In genomic region chr17:78341559-78342437, GRCh38 we compare ENCODE assay signal across 8 cellular contexts. TPM values are rescaled to one million over a fixed set of nuclear protein-coding genes. Genes with fewer than 3 reads are reported as not detected.
DNase-seq lines count a peak whose midpoint lies in the region; ATAC-seq, FAIRE-seq and TF ChIP-seq lines count a peak whose summit lies in the region.

No MANE protein-coding gene starts in this region.

- peak overlapping the region; percentile 25 for H3K4me3 ChIP-seq in AG04449 (ENCODE audit: low read depth, low read length)

- no peak overlapping the region for H3K27ac Mint-ChIP-seq in activated T-helper 17 cell treated with anti-CD3 and anti-CD28 coated beads, Interleukin-2, amount 50 U/mL, for 72 hours
- H3K27ac Mint-ChIP-seq in naive thymus-derived CD8-positive, alpha-beta T cell = peak overlapping the region in 3 of 10 donors; percentile 11 to 75 (median 65)
- no peak overlapping the region for H3K27ac Mint-ChIP-seq in activated T-helper 2 cell treated with anti-CD3 and anti-CD28 coated beads, Interferon-gamma antibody, Interleukin-2, Interleukin-4, amounts not matched to agents 10 μg/mL and 5 μg/mL and 100 μg/mL, durations not matched to agents 14 hours and 24 hours and 36 hours

- peak; percentile 0 for TF ChIP-seq CTCF in AG04449 (IDR thresholded peaks at IDR 0.05; ENCODE audit: insufficient read depth, low read length, missing control alignments)

- H3K27me3 Mint-ChIP-seq in activated T-helper 17 cell treated with anti-CD3 and anti-CD28 coated beads, Interleukin-2, amount 50 U/mL, for 72 hours = no peaks in the 10 kb centered on the region
- H3K27me3 Mint-ChIP-seq in naive thymus-derived CD8-positive, alpha-beta T cell = no peaks in the 10 kb centered on the region
- peaks cover 9% of the 10 kb centered on the region for H3K27me3 Mint-ChIP-seq in activated T-helper 2 cell treated with anti-CD3 and anti-CD28 coated beads, Interferon-gamma antibody, Interleukin-2, Interleukin-4, amounts not matched to agents 10 μg/mL and 5 μg/mL and 100 μg/mL, durations not matched to agents 14 hours and 24 hours and 36 hours (ENCODE audit: low read depth)

- H3K36me3 Mint-ChIP-seq in activated T-helper 17 cell treated with anti-CD3 and anti-CD28 coated beads, Interleukin-2, amount 50 U/mL, for 72 hours (ENCODE audit: low read depth) = no peaks in the 10 kb centered on the region
- H3K36me3 Mint-ChIP-seq in naive thymus-derived CD8-positive, alpha-beta T cell = no peaks in the 10 kb centered on the region
- no peaks in the 10 kb centered on the region for H3K36me3 Mint-ChIP-seq in activated T-helper 2 cell treated with anti-CD3 and anti-CD28 coated beads, Interferon-gamma antibody, Interleukin-2, Interleukin-4, amounts not matched to agents 10 μg/mL and 5 μg/mL and 100 μg/mL, durations not matched to agents 14 hours and 24 hours and 36 hours (ENCODE audit: low read depth)

- H3K9me3 Mint-ChIP-seq in activated T-helper 17 cell treated with anti-CD3 and anti-CD28 coated beads, Interleukin-2, amount 50 U/mL, for 72 hours = no peaks in the 10 kb centered on the region
- H3K9me3 Mint-ChIP-seq in naive thymus-derived CD8-positive, alpha-beta T cell = no peaks in the 10 kb centered on the region
- no peaks in the 10 kb centered on the region for H3K9me3 Mint-ChIP-seq in activated T-helper 2 cell treated with anti-CD3 and anti-CD28 coated beads, Interferon-gamma antibody, Interleukin-2, Interleukin-4, amounts not matched to agents 10 μg/mL and 5 μg/mL and 100 μg/mL, durations not matched to agents 14 hours and 24 hours and 36 hours

- FAIRE-seq in frontal cortex (lab: Jason Lieb, UNC) = no peak

- intact Hi-C loops in activated T-helper 2 cell treated with anti-CD3 and anti-CD28 coated beads, Interferon-gamma antibody, Interleukin-2, Interleukin-4, amounts not matched to agents 10 μg/mL and 5 μg/mL and 100 μg/mL, durations not matched to agents 14 hours and 24 hours and 36 hours (cut with micrococcal nuclease) = no loop called here

- POLR2A ChIA-PET in AG04449 (lab: Yijun Ruan, JAX) = interaction anchor here (1.0 to 2.6 kb wide), 3 partner anchors 15 to 34 kb away, joined by 3 to 16 read pairs (median 7); partner anchors contain the start of gene SOCS3
- POLR2A ChIA-PET in naive thymus-derived CD8-positive, alpha-beta T cell (lab: Charles Lee) = interaction anchor here (0.6 to 6.0 kb wide), 13 partner anchors 8 to 98 kb away, joined by 3 to 55 read pairs (median 5); partner anchors contain the start of genes PGS1 and SOCS3

- no peak for DNase-seq in AG04449 (ENCODE audit: low read depth, low spot score)
- DNase-seq in H4 (ENCODE audit: low spot score) = peak; percentile 67
- peak; percentile 96 to 98 for DNase-seq in frontal cortex (ENCODE audit: low spot score in 2 of 2)
- peak in 3 of 10 donors; percentile 14 to 44 (median 36) for DNase-seq in naive thymus-derived CD8-positive, alpha-beta T cell
- DNase-seq in activated T-helper 2 cell treated with anti-CD3 and anti-CD28 coated beads, Interferon-gamma antibody, Interleukin-2, Interleukin-4, amounts not matched to agents 10 μg/mL and 5 μg/mL and 100 μg/mL, durations not matched to agents 14 hours and 24 hours and 36 hours (ENCODE audit: low spot score) = no peak
- DNase-seq in SIG-M5 (lab: John Stamatoyannopoulos, UW) = no peak

- peak; percentile 14 for ATAC-seq in activated T-helper 17 cell treated with anti-CD3 and anti-CD28 coated beads, Interleukin-2, amount 50 U/mL, for 72 hours (replicated peaks)
- peak in 1 of 2 donors; percentile 29 for ATAC-seq in naive thymus-derived CD8-positive, alpha-beta T cell
- ATAC-seq in HG03342 (IDR thresholded peaks at IDR 0.05; ENCODE audit: unreplicated experiment) = no peak

- peak overlapping the region; percentile 74 for H3K4me3 Mint-ChIP-seq in activated T-helper 17 cell treated with anti-CD3 and anti-CD28 coated beads, Interleukin-2, amount 50 U/mL, for 72 hours
- H3K4me3 Mint-ChIP-seq in naive thymus-derived CD8-positive, alpha-beta T cell = peak overlapping the region in 9 of 10 donors; percentile 24 to 87 (median 67)
- H3K4me3 Mint-ChIP-seq in activated T-helper 2 cell treated with anti-CD3 and anti-CD28 coated beads, Interferon-gamma antibody, Interleukin-2, Interleukin-4, amounts not matched to agents 10 μg/mL and 5 μg/mL and 100 μg/mL, durations not matched to agents 14 hours and 24 hours and 36 hours (ENCODE audit: low read depth) = no peak overlapping the region

- H3K4me1 Mint-ChIP-seq in activated T-helper 17 cell treated with anti-CD3 and anti-CD28 coated beads, Interleukin-2, amount 50 U/mL, for 72 hours = peaks cover 42% of the 10 kb centered on the region
- H3K4me1 Mint-ChIP-seq in naive thymus-derived CD8-positive, alpha-beta T cell = peaks cover 23 to 82% (median 66%) of the 10 kb centered on the region in 4 donors
- peaks cover 35% of the 10 kb centered on the region for H3K4me1 Mint-ChIP-seq in activated T-helper 2 cell treated with anti-CD3 and anti-CD28 coated beads, Interferon-gamma antibody, Interleukin-2, Interleukin-4, amounts not matched to agents 10 μg/mL and 5 μg/mL and 100 μg/mL, durations not matched to agents 14 hours and 24 hours and 36 hours (ENCODE audit: low read depth)

- CTCF ChIA-PET in AG04449 (lab: Yijun Ruan, JAX) = interaction anchor here (0.9 to 3.3 kb wide), 5 partner anchors 7 to 80 kb away, joined by 3 to 15 read pairs (median 4); partner anchors contain the start of gene SOCS3

RNA-seq across cellular contexts. Expression of gene SOCS3, which starts 18.1 kb away (rescaled TPM):
- 29.2 and 43.0 TPM in 2 replicates for total RNA-seq in H4 (2014; rRNA removed; shearing (Covaris generic))
- total RNA-seq in activated T-helper 17 cell treated with anti-CD3 and anti-CD28 coated beads, Interleukin-2, amount 50 U/mL, for 72 hours = 100 to 1,000 TPM; 129 to 175 TPM
- 5.3 TPM for total RNA-seq in frontal cortex
- total RNA-seq in naive thymus-derived CD8-positive, alpha-beta T cell = 1 to 10 TPM in 1 of 2 experiments, under 1 TPM in 1; 0.86 to 1.0 TPM
- 10 to 100 TPM; 21.2 to 43.9 (median 37.3) TPM for polyA plus RNA-seq in naive thymus-derived CD8-positive, alpha-beta T cell
- total RNA-seq in activated T-helper 2 cell treated with anti-CD3 and anti-CD28 coated beads, Interferon-gamma antibody, Interleukin-2, Interleukin-4, amounts not matched to agents 10 μg/mL and 5 μg/mL and 100 μg/mL, durations not matched to agents 14 hours and 24 hours and 36 hours = 93.5 and 99.8 TPM in 2 replicates

RNA-seq across cellular contexts. Expression of gene PGS1, which starts 36.7 kb away (rescaled TPM):
- 20.4 and 27.5 TPM in 2 replicates for total RNA-seq in H4 (2014; rRNA removed; shearing (Covaris generic))
- total RNA-seq in activated T-helper 17 cell treated with anti-CD3 and anti-CD28 coated beads, Interleukin-2, amount 50 U/mL, for 72 hours = 100 to 1,000 TPM in 1 of 2 donors, 10 to 100 TPM in 1; 76.1 to 101 TPM
- 18.8 TPM for total RNA-seq in frontal cortex
- total RNA-seq in naive thymus-derived CD8-positive, alpha-beta T cell = 10 to 100 TPM; 72.5 to 73.4 TPM
- 10 to 100 TPM; 24.3 to 46.6 (median 32.7) TPM for polyA plus RNA-seq in naive thymus-derived CD8-positive, alpha-beta T cell
- total RNA-seq in activated T-helper 2 cell treated with anti-CD3 and anti-CD28 coated beads, Interferon-gamma antibody, Interleukin-2, Interleukin-4, amounts not matched to agents 10 μg/mL and 5 μg/mL and 100 μg/mL, durations not matched to agents 14 hours and 24 hours and 36 hours = 59.3 and 64.1 TPM in 2 replicates

Comparison
In these comparisons a context has a peak if more than half of its experiments do, and no peak if none do; other contexts are left out.
1. DNase-seq: peak in H4 (single experiment) and frontal cortex (2 of 2); none in AG04449 (single experiment), activated T-helper 2 cell treated with anti-CD3 and anti-CD28 coated beads, Interferon-gamma antibody, Interleukin-2, Interleukin-4, amounts not matched to agents 10 μg/mL and 5 μg/mL and 100 μg/mL, durations not matched to agents 14 hours and 24 hours and 36 hours (single experiment) and SIG-M5 (single experiment).